ENCODE assay signal across 30 cellular contexts in genomic region chr16:13238182-13238581, GRCh38.
"Had no signal": no experiment of that assay in that cellular context is flagged by ENCODE, and none has a peak within 500 bp of the region (broad histone marks: within the 10 kb centered on the region; RNA-seq: fewer than 3 reads in every experiment).

No MANE protein-coding gene starts in this region.

- H3K4me3 Mint-ChIP-seq: naive thymus-derived CD4-positive, alpha-beta T cell; natural killer cell; nephron; neural progenitor cell; stimulated activated memory B cell treated with anti-CD40 and anti-IgM and Interleukin-4, amounts not matched to agents 10 μg/mL and 1 μg/mL and 100 μg/mL, for 72 hours; stimulated activated naive CD8-positive, alpha-beta T cell treated with anti-CD3 and anti-CD28 coated beads, Interleukin-15, amount 100 ng/mL, for 72 hours; type B pancreatic cell had no signal

- H3K79me2 ChIP-seq: parathyroid adenoma had no signal

- H3K9me3 Mint-ChIP-seq: type B pancreatic cell had no signal

- H3K36me3 ChIP-seq: neural progenitor cell, ovary, spleen, suprapubic skin, transverse colon, upper lobe of right lung, uterus had no signal

- H3K27ac ChIP-seq: neural progenitor cell, ovary, parathyroid adenoma, psoas muscle, skin epidermis, spleen, suprapubic skin, testis, transverse colon, upper lobe of right lung, uterus had no signal

- H3K27me3 Mint-ChIP-seq: stimulated activated memory B cell treated with anti-CD40 and anti-IgM and Interleukin-4, amounts not matched to agents 10 μg/mL and 1 μg/mL and 100 μg/mL, for 72 hours; stimulated activated naive CD8-positive, alpha-beta T cell treated with anti-CD3 and anti-CD28 coated beads, Interleukin-15, amount 100 ng/mL, for 72 hours; type B pancreatic cell had no signal

- H3K4me2 ChIP-seq: neural progenitor cell, smooth muscle cell had no signal

- H3K9me3 ChIP-seq: ovary, psoas muscle, suprapubic skin, testis, transverse colon, upper lobe of right lung, uterus had no signal

- DNase-seq: naive thymus-derived CD4-positive, alpha-beta T cell; natural killer cell; occipital lobe; ovary; posterior cingulate gyrus; psoas muscle; right cardiac atrium; spleen; stimulated activated CD4-positive, alpha-beta T cell treated with anti-CD3 and anti-CD28 coated beads, Interleukin-12 subunit alpha, Interleukin-12 subunit beta, amount 100 ng/mL, for 4 hours; stimulated activated CD4-positive, alpha-beta T cell treated with anti-CD3 and anti-CD28 coated beads, Interleukin-1b, Interleukin-23, amount 100 ng/mL, for 48 hours; stimulated activated CD4-positive, alpha-beta T cell treated with anti-CD3 and anti-CD28 coated beads, Interleukin-4, amount 100 ng/mL, for 1 hour; stimulated activated CD4-positive, alpha-beta T cell treated with anti-CD3 and anti-CD28 coated beads, Interleukin-4, amount 100 ng/mL, for 4 hours; stimulated activated CD8-positive, alpha-beta memory T cell treated with anti-CD3 and anti-CD28 coated beads, Interleukin-4, amount 100 ng/mL, for 48 hours; stimulated activated naive CD4-positive, alpha-beta T cell; stimulated activated naive CD8-positive, alpha-beta T cell treated with anti-CD3 and anti-CD28 coated beads, Interleukin-15, amount 100 ng/mL, for 72 hours; stimulated activated naive CD8-positive, alpha-beta T cell treated with anti-CD3 and anti-CD28 coated beads, Interleukin-15, Interleukin-2, amounts not matched to agents 100 U/mL and 50 U/mL, for 24 hours; substantia nigra; testis; transverse colon; upper lobe of right lung; uterus had no signal

- H3K36me3 Mint-ChIP-seq: naive thymus-derived CD4-positive, alpha-beta T cell; natural killer cell; stimulated activated memory B cell treated with anti-CD40 and anti-IgM and Interleukin-4, amounts not matched to agents 10 μg/mL and 1 μg/mL and 100 μg/mL, for 72 hours; type B pancreatic cell had no signal

- H2AFZ ChIP-seq: neural progenitor cell, parathyroid adenoma had no signal

- H3K4me3 ChIP-seq: neural progenitor cell, ovary, psoas muscle, skin epidermis, smooth muscle cell, spleen, suprapubic skin, testis, transverse colon, upper lobe of right lung, uterus had no signal

- H3K4me1 Mint-ChIP-seq: naive thymus-derived CD4-positive, alpha-beta T cell; natural killer cell; nephron; neural progenitor cell; stimulated activated memory B cell treated with anti-CD40 and anti-IgM and Interleukin-4, amounts not matched to agents 10 μg/mL and 1 μg/mL and 100 μg/mL, for 72 hours; stimulated activated naive CD8-positive, alpha-beta T cell treated with anti-CD3 and anti-CD28 coated beads, Interleukin-15, amount 100 ng/mL, for 72 hours had no signal

- H3K27ac Mint-ChIP-seq: naive thymus-derived CD4-positive, alpha-beta T cell; natural killer cell; nephron; neural progenitor cell; progenitor cell of endocrine pancreas; stimulated activated memory B cell treated with anti-CD40 and anti-IgM and Interleukin-4, amounts not matched to agents 10 μg/mL and 1 μg/mL and 100 μg/mL, for 72 hours; stimulated activated naive CD8-positive, alpha-beta T cell treated with anti-CD3 and anti-CD28 coated beads, Interleukin-15, amount 100 ng/mL, for 72 hours; type B pancreatic cell had no signal

- H3K4me1 ChIP-seq: neural progenitor cell, parathyroid adenoma, psoas muscle, spleen, suprapubic skin, testis, transverse colon, upper lobe of right lung, uterus had no signal

- H3K27me3 ChIP-seq: neural progenitor cell, ovary, spleen, suprapubic skin, testis, transverse colon, upper lobe of right lung, uterus had no signal
